In the genomic region with DNA sequence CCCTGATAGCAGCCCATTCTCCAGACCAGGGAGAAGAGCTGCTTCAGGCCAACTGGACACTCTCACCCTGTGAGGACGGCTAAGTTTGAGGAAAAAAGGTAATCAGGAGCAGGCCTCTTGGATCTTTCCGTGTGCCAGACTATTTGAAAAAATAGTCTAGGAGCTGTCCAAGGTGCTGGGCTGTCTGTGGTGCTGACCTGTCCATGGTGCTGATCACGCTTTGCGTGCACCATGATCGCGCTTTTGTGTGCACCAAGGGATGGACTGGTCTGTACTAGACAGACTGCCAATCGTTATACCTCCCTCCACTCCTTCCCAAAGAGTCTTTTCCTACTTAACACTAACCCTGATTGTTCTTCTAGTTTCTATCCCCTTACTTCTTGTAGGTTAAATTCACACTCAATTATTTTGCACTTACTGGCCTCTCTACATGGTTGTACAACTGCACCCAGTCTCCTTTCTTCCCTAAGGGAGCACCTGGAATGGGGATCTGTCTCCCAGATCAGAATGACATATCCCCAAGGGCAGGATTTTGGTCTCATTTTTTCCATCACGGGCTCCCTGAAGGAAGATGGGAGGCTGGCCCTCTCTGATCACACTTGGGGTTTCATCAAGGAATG, we compare ENCODE assay signal across 1 cellular context.
TF ChIP-seq lines count a peak whose summit lies in the region.

No MANE protein-coding gene starts in this region.

TF ChIP-seq in K562, 482 proteins besides CTCF, POLR2A, EP300 and RAD21 (continued from another document and continues in another):
- TF ChIP-seq ARID3A (IDR thresholded peaks at IDR 0.05; ENCODE audit: borderline replicate concordance, low read depth, low read length), result no peak
- no peak for TF ChIP-seq JUNB (CRISPR knock-in tag; conservative IDR thresholded peaks at IDR 0.05)
- no peak for TF ChIP-seq POLR2G (IDR thresholded peaks at IDR 0.05; ENCODE audit: low read depth, low read length)
- TF ChIP-seq MCM2 (IDR thresholded peaks at IDR 0.05; ENCODE audit: low read depth), result no peak
- TF ChIP-seq HOXB6 (CRISPR knock-in tag; IDR thresholded peaks at IDR 0.05; ENCODE audit: borderline replicate concordance), result no peak
- TF ChIP-seq BRCA1 (IDR thresholded peaks at IDR 0.05), result no peak
- TF ChIP-seq BRCA1 (CRISPR knock-in tag; IDR thresholded peaks at IDR 0.05), result peak; percentile 95
- TF ChIP-seq, protein P1, sequence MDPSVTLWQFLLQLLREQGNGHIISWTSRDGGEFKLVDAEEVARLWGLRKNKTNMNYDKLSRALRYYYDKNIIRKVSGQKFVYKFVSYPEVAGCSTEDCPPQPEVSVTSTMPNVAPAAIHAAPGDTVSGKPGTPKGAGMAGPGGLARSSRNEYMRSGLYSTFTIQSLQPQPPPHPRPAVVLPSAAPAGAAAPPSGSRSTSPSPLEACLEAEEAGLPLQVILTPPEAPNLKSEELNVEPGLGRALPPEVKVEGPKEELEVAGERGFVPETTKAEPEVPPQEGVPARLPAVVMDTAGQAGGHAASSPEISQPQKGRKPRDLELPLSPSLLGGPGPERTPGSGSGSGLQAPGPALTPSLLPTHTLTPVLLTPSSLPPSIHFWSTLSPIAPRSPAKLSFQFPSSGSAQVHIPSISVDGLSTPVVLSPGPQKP (CRISPR knock-in tag; IDR thresholded peaks at IDR 0.05), result no peak
- peak; percentile 72; the same call in 1 of the 2 replicates for TF ChIP-seq PTTG1 (tag; IDR thresholded peaks at IDR 0.05; ENCODE audit: low read depth)
- peak; percentile 72 for TF ChIP-seq SP1 (CRISPR knock-in tag; IDR thresholded peaks at IDR 0.05)
- no peak for TF ChIP-seq FIP1L1 (IDR thresholded peaks at IDR 0.05; ENCODE audit: low read depth, low read length, poor library complexity, severe bottlenecking)
- TF ChIP-seq, protein P2, sequence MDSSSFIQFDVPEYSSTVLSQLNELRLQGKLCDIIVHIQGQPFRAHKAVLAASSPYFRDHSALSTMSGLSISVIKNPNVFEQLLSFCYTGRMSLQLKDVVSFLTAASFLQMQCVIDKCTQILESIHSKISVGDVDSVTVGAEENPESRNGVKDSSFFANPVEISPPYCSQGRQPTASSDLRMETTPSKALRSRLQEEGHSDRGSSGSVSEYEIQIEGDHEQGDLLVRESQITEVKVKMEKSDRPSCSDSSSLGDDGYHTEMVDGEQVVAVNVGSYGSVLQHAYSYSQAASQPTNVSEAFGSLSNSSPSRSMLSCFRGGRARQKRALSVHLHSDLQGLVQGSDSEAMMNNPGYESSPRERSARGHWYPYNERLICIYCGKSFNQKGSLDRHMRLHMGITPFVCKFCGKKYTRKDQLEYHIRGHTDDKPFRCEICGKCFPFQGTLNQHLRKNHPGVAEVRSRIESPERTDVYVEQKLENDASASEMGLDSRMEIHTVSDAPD (CRISPR knock-in tag; IDR thresholded peaks at IDR 0.05), result no peak
- TF ChIP-seq PREB (CRISPR knock-in tag; IDR thresholded peaks at IDR 0.05), result no peak
- TF ChIP-seq SAFB (IDR thresholded peaks at IDR 0.05; ENCODE audit: borderline replicate concordance, low read depth, low read length), result no peak
- TF ChIP-seq, protein P3, sequence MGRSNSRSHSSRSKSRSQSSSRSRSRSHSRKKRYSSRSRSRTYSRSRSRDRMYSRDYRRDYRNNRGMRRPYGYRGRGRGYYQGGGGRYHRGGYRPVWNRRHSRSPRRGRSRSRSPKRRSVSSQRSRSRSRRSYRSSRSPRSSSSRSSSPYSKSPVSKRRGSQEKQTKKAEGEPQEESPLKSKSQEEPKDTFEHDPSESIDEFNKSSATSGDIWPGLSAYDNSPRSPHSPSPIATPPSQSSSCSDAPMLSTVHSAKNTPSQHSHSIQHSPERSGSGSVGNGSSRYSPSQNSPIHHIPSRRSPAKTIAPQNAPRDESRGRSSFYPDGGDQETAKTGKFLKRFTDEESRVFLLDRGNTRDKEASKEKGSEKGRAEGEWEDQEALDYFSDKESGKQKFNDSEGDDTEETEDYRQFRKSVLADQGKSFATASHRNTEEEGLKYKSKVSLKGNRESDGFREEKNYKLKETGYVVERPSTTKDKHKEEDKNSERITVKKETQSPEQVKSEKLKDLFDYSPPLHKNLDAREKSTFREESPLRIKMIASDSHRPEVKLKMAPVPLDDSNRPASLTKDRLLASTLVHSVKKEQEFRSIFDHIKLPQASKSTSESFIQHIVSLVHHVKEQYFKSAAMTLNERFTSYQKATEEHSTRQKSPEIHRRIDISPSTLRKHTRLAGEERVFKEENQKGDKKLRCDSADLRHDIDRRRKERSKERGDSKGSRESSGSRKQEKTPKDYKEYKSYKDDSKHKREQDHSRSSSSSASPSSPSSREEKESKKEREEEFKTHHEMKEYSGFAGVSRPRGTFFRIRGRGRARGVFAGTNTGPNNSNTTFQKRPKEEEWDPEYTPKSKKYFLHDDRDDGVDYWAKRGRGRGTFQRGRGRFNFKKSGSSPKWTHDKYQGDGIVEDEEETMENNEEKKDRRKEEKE (IDR thresholded peaks at IDR 0.05; ENCODE audit: borderline replicate concordance in 1 of 2, control insufficient read depth in 1 of 2, low read depth in 2 of 2, low read length in 1 of 2), result no peak
- no peak for TF ChIP-seq TFAM (CRISPR knock-in tag; conservative IDR thresholded peaks at IDR 0.05)
- no peak for TF ChIP-seq GTF2E2 (tag; IDR thresholded peaks at IDR 0.05)
- TF ChIP-seq PTRF (tag; IDR thresholded peaks at IDR 0.05), result peak; percentile 79
- TF ChIP-seq TGIF2 (CRISPR knock-in tag; IDR thresholded peaks at IDR 0.05), result peak; percentile 99
- no peak for TF ChIP-seq RBM34 (IDR thresholded peaks at IDR 0.05; ENCODE audit: borderline replicate concordance, insufficient read depth, low read length)
- TF ChIP-seq, protein P4, sequence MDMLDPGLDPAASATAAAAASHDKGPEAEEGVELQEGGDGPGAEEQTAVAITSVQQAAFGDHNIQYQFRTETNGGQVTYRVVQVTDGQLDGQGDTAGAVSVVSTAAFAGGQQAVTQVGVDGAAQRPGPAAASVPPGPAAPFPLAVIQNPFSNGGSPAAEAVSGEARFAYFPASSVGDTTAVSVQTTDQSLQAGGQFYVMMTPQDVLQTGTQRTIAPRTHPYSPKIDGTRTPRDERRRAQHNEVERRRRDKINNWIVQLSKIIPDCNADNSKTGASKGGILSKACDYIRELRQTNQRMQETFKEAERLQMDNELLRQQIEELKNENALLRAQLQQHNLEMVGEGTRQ (CRISPR knock-in tag; IDR thresholded peaks at IDR 0.05), result peak; percentile 87
- TF ChIP-seq ZNF280B (CRISPR knock-in tag; IDR thresholded peaks at IDR 0.05), result no peak
- no peak for TF ChIP-seq JUND (IDR thresholded peaks at IDR 0.05; ENCODE audit: borderline replicate concordance, low read depth, low read length)
- TF ChIP-seq JUND (tag; IDR thresholded peaks at IDR 0.05; ENCODE audit: borderline replicate concordance, low read depth, low read length), result peak; percentile 67; the same call in 2 of the 3 replicates
- peak; percentile 92 for TF ChIP-seq SMAD4 (CRISPR knock-in tag; conservative IDR thresholded peaks at IDR 0.05)
- no peak for TF ChIP-seq EWSR1 (IDR thresholded peaks at IDR 0.05; ENCODE audit: borderline replicate concordance, low read depth, partially characterized antibody)
- TF ChIP-seq ATF3 (IDR thresholded peaks at IDR 0.05), result no peak
- no peak for TF ChIP-seq ATF3 (CRISPR knock-in tag; conservative IDR thresholded peaks at IDR 0.05)
- TF ChIP-seq SRSF9 (IDR thresholded peaks at IDR 0.05; ENCODE audit: borderline replicate concordance, low read depth, low read length), result no peak
- TF ChIP-seq ZFP91 (CRISPR knock-in tag; IDR thresholded peaks at IDR 0.05), result peak; percentile 83; the same call in 1 of the 2 replicates
- TF ChIP-seq CBX2 (IDR thresholded peaks at IDR 0.05; ENCODE audit: insufficient read depth, low read length, poor library complexity, severe bottlenecking), result no peak
- peak; percentile 82 for TF ChIP-seq ATF1 (CRISPR knock-in tag; IDR thresholded peaks at IDR 0.05)
- peak; percentile 47 for TF ChIP-seq ATF1 (tag; IDR thresholded peaks at IDR 0.05)
- no peak for TF ChIP-seq ZNF23 (CRISPR knock-in tag; IDR thresholded peaks at IDR 0.05)
- TF ChIP-seq, protein P5, sequence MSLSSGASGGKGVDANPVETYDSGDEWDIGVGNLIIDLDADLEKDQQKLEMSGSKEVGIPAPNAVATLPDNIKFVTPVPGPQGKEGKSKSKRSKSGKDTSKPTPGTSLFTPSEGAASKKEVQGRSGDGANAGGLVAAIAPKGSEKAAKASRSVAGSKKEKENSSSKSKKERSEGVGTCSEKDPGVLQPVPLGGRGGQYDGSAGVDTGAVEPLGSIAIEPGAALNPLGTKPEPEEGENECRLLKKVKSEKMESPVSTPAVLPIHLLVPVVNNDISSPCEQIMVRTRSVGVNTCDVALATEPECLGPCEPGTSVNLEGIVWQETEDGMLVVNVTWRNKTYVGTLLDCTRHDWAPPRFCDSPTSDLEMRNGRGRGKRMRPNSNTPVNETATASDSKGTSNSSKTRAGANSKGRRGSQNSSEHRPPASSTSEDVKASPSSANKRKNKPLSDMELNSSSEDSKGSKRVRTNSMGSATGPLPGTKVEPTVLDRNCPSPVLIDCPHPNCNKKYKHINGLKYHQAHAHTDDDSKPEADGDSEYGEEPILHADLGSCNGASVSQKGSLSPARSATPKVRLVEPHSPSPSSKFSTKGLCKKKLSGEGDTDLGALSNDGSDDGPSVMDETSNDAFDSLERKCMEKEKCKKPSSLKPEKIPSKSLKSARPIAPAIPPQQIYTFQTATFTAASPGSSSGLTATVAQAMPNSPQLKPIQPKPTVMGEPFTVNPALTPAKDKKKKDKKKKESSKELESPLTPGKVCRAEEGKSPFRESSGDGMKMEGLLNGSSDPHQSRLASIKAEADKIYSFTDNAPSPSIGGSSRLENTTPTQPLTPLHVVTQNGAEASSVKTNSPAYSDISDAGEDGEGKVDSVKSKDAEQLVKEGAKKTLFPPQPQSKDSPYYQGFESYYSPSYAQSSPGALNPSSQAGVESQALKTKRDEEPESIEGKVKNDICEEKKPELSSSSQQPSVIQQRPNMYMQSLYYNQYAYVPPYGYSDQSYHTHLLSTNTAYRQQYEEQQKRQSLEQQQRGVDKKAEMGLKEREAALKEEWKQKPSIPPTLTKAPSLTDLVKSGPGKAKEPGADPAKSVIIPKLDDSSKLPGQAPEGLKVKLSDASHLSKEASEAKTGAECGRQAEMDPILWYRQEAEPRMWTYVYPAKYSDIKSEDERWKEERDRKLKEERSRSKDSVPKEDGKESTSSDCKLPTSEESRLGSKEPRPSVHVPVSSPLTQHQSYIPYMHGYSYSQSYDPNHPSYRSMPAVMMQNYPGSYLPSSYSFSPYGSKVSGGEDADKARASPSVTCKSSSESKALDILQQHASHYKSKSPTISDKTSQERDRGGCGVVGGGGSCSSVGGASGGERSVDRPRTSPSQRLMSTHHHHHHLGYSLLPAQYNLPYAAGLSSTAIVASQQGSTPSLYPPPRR (CRISPR knock-in tag; IDR thresholded peaks at IDR 0.05; ENCODE audit: borderline replicate concordance), result peak; percentile 97
- TF ChIP-seq MECOM (CRISPR knock-in tag; IDR thresholded peaks at IDR 0.05), result peak; percentile 90
